ENCODE assay signal across 23 cellular contexts in the genomic region with DNA sequence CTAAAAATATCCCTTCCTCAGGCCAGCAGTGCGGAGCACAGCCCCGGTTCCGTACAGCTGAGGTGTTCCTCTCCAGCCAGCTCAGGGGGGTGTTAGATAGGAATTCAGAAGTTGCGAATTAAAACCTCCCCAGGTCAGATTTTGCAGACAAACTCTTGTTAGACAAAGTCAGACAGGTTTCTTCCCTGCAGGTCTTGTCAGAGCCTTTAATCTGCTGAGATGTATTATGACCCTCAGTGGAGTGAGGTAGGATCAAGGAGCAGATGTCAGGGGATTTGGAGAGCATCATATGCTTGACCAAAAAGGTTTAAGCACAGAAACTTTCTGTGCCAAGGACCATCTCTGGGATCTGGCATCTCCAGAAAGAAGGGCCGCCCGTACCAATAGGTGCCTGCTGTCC.
"Had no signal": no experiment of that assay in that cellular context is flagged by ENCODE, and none has a peak within 500 bp of the region (broad histone marks: within the 10 kb centered on the region; RNA-seq: fewer than 3 reads in every experiment).

No MANE protein-coding gene starts in this region.

- H3K4me3 ChIP-seq: ascending aorta, breast epithelium, cardiac muscle cell, coronary artery, dorsolateral prefrontal cortex had no signal

- H3K4me1 ChIP-seq: ascending aorta, breast epithelium had no signal

- H3K27ac ChIP-seq: ascending aorta, breast epithelium, cardiac muscle cell, coronary artery, dorsolateral prefrontal cortex had no signal

- H3K36me3 ChIP-seq: ascending aorta, breast epithelium, cardiac muscle cell had no signal

- DNase-seq: activated CD4-positive, alpha-beta memory T cell treated with anti-CD3 and anti-CD28 coated beads, Interleukin-2, amount 10 ng/mL, durations not matched to agents 7 days and 5 days; activated CD4-positive, alpha-beta T cell treated with anti-CD3 and anti-CD28 coated beads for 1 hour; activated CD4-positive, alpha-beta T cell treated with anti-CD3 and anti-CD28 coated beads for 4 hours; activated CD4-positive, alpha-beta T cell treated with anti-CD3 and anti-CD28 coated beads, Interleukin-2, amount 10 ng/mL, durations not matched to agents 7 days and 5 days; activated CD4-positive, alpha-beta T cell treated with anti-CD3 and anti-CD28 coated beads, Interleukin-2, amount 50 U/mL, for 4 hours; activated CD8-positive, alpha-beta memory T cell treated with anti-CD3 and anti-CD28 coated beads, Interleukin-2, amount 50 U/mL, for 48 hours; activated gamma-delta T cell; activated naive CD4-positive, alpha-beta T cell; activated naive CD4-positive, alpha-beta T cell treated with anti-CD3 and anti-CD28 coated beads, Interleukin-2, amount 10 ng/mL, durations not matched to agents 7 days and 5 days; activated naive CD8-positive, alpha-beta T cell treated with anti-CD3 and anti-CD28 coated beads, Interleukin-2, amount 10 ng/mL, durations not matched to agents 7 days and 5 days; activated T-cell treated with anti-CD3 and anti-CD28 coated beads for 4 hours; activated T-cell treated with anti-CD3 and anti-CD28 coated beads, Interleukin-2, amount 50 U/mL, for 24 hours; activated T-cell treated with anti-CD3 and anti-CD28 coated beads, Interleukin-2, amount 50 U/mL, for 72 hours; dorsolateral prefrontal cortex; effector memory CD4-positive, alpha-beta T cell; endodermal cell; foreskin fibroblast; head of caudate nucleus; T-helper 2 cell had no signal

- H3K9me3 ChIP-seq: ascending aorta, breast epithelium had no signal
